In genomic region chrX:155757366-155757765, GRCh38 we compare ENCODE assay signal across 23 cellular contexts.
"Had no signal": no experiment of that assay in that cellular context is flagged by ENCODE, and none has a peak within 500 bp of the region (broad histone marks: within the 10 kb centered on the region; RNA-seq: fewer than 3 reads in every experiment).

No MANE protein-coding gene starts in this region.

- H3K9me3 ChIP-seq: colonic mucosa, esophagus muscularis mucosa, esophagus squamous epithelium, gastrocnemius medialis, gastroesophageal sphincter had no signal

- H3K27me3 ChIP-seq: colonic mucosa, esophagus muscularis mucosa, esophagus squamous epithelium, foreskin keratinocyte, gastrocnemius medialis, gastroesophageal sphincter, heart left ventricle, heart right ventricle had no signal

- DNase-seq: colonic mucosa; cortex of kidney; dermis blood vessel endothelial cell; dorsolateral prefrontal cortex; effector CD4-positive, alpha-beta T cell; effector CD8-positive, alpha-beta T cell; effector memory CD4-positive, alpha-beta T cell; effector memory CD8-positive, alpha-beta T cell; endodermal cell; erythroblast; esophagus squamous epithelium; foreskin fibroblast; foreskin keratinocyte; foreskin melanocyte; gastrocnemius medialis; glutamatergic neuron; head of caudate nucleus; heart left ventricle; heart right ventricle had no signal

- H3K27ac ChIP-seq: colonic mucosa, coronary artery, dorsolateral prefrontal cortex, epithelial cell of prostate, esophagus muscularis mucosa, esophagus squamous epithelium, foreskin keratinocyte, gastroesophageal sphincter had no signal

- H3K4me3 ChIP-seq: colonic mucosa, coronary artery, dorsolateral prefrontal cortex, esophagus muscularis mucosa, esophagus squamous epithelium, gastrocnemius medialis, gastroesophageal sphincter, heart left ventricle, heart right ventricle had no signal

- H3K4me1 ChIP-seq: colonic mucosa, esophagus muscularis mucosa, esophagus squamous epithelium, foreskin keratinocyte, gastroesophageal sphincter had no signal

- H3K36me3 ChIP-seq: colonic mucosa, esophagus muscularis mucosa, esophagus squamous epithelium, gastrocnemius medialis, gastroesophageal sphincter, heart left ventricle, heart right ventricle had no signal
